Comparison of ENCODE assay signal across 12 cellular contexts in the genomic region with DNA sequence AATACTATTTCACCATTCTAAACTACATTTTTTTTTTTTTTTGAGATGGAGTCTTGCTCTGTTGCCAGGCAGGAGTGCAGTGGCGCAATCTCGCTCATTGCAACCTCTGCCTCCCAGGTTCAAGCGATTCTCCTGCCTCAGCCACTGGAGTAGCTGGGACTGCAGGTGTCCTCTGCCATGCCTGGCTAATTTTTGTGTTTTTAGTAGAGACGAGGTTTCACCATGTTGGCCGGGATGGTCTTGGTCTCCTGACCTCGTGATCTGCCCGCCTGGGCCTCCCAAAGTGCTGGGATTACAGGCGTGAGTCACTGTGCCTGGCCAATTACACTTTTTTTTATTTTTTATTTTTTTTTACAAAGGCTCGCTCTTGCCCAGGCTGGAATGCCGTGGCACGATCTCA. TPM values are rescaled to one million over a fixed set of nuclear protein-coding genes. Genes with fewer than 3 reads are reported as not detected.
"Had no signal": no experiment of that assay in that cellular context is flagged by ENCODE, and none has a peak within 500 bp of the region (broad histone marks: within the 10 kb centered on the region; RNA-seq: fewer than 3 reads in every experiment).

No MANE protein-coding gene starts in this region.

RNA-seq across cellular contexts. Expression of gene TEX12, which starts 27.9 kb away (rescaled TPM):
- total RNA-seq: activated B cell treated with CpG ODN at 0.5 μM for 24 hours; activated CD8-positive, alpha-beta memory T cell treated with anti-CD3 and anti-CD28 coated beads for 36 hours; activated T-helper 2 cell treated with anti-CD3 and anti-CD28 coated beads, Interferon-gamma antibody, Interleukin-2, Interleukin-4, amounts not matched to agents 10 μg/mL and 5 μg/mL and 100 μg/mL, durations not matched to agents 14 hours and 24 hours and 36 hours; frontal cortex; lower lobe of right lung; mesenteric fat pad; neural crest cell; occipital lobe had no signal
- polyA plus RNA-seq: endothelial cell of umbilical vein; naive thymus-derived CD4-positive, alpha-beta T cell had no signal

RNA-seq across cellular contexts. Expression of gene IL18, which starts 31.2 kb away (rescaled TPM):
- total RNA-seq: activated CD4-positive, alpha-beta T cell treated with anti-CD3 and anti-CD28 coated beads for 36 hours; activated CD8-positive, alpha-beta memory T cell treated with anti-CD3 and anti-CD28 coated beads for 36 hours; activated T-cell treated with anti-CD3 and anti-CD28 coated beads, Interleukin-2, amount 50 U/mL, for 4 hours; neural crest cell had no signal
- polyA plus RNA-seq: naive thymus-derived CD4-positive, alpha-beta T cell had no signal
